10 cellular contexts compared by ENCODE assay signal in genomic region chr10:63173468-63174227, GRCh38. TPM values are rescaled to one million over a fixed set of nuclear protein-coding genes. Genes with fewer than 3 reads are reported as not detected.
DNase-seq lines count a peak whose midpoint lies in the region; ATAC-seq and TF ChIP-seq lines count a peak whose summit lies in the region.
"Had no signal": no experiment of that assay in that cellular context is flagged by ENCODE, and none has a peak within 500 bp of the region (broad histone marks: within the 10 kb centered on the region; RNA-seq: fewer than 3 reads in every experiment).

No MANE protein-coding gene starts in this region.

- no peak overlapping the region for H2AFZ ChIP-seq in OCI-LY3 (ENCODE audit: low read depth, low read length)

- H3K27ac ChIP-seq in right cardiac atrium (ENCODE audit: low read length) = no peak overlapping the region
- peak overlapping the region; percentile 94 for H3K27ac ChIP-seq in OCI-LY3 (ENCODE audit: low read length)
- H3K27ac ChIP-seq: BLaER1 had no signal

- no peaks in the 10 kb centered on the region for H3K27me3 ChIP-seq in right cardiac atrium (ENCODE audit: control insufficient read depth, insufficient read depth)
- H3K27me3 ChIP-seq in OCI-LY3 (ENCODE audit: low read depth, low read length) = no peaks in the 10 kb centered on the region
- H3K27me3 ChIP-seq: BLaER1 had no signal

- peak; percentile 43 for ATAC-seq in Right ventricle myocardium inferior
- ATAC-seq in right cardiac atrium = no peak
- peak; percentile 97 for ATAC-seq in HG02840 (IDR thresholded peaks at IDR 0.05; ENCODE audit: low FRiP score, unreplicated experiment)
- ATAC-seq: K562 had no signal

- peak overlapping the region; percentile 82 for H3K4me2 ChIP-seq in OCI-LY3 (ENCODE audit: low read length)
- H3K4me2 ChIP-seq: BLaER1 had no signal

- intact Hi-C loops in Right ventricle myocardium inferior (cut with DNase I) (no loop called here), right cardiac atrium (cut with DNase I) (loop anchor here in 1 of 4 donors (10.0 kb wide), 1 partner anchor 451 kb away; no protein-coding TSS in a partner anchor)

- peaks cover 78% of the 10 kb centered on the region for H3K36me3 Mint-ChIP-seq in stimulated activated naive CD8-positive, alpha-beta T cell treated with anti-CD3 and anti-CD28 coated beads, Interleukin-15, Interleukin-2, amounts not matched to agents 100 ng/mL and 50 ng/mL, for 24 hours (ENCODE audit: low read depth)

- TF ChIP-seq CTCF in OCI-LY3 (IDR thresholded peaks at IDR 0.05; ENCODE audit: low read depth, low read length) = no peak

- H4K20me1 ChIP-seq in OCI-LY3 (ENCODE audit: insufficient read depth, low read length) = 0 out of 2 replicates have a peak, but pooled peaks cover 4% of the 10 kb centered on the region

- peaks cover 69% of the 10 kb centered on the region for H3K4me1 Mint-ChIP-seq in stimulated activated naive CD8-positive, alpha-beta T cell treated with anti-CD3 and anti-CD28 coated beads, Interleukin-15, Interleukin-2, amounts not matched to agents 100 ng/mL and 50 ng/mL, for 24 hours (ENCODE audit: low read depth)

- H3K9ac ChIP-seq in OCI-LY3 (ENCODE audit: low read length) = peak overlapping the region; percentile 54; the same call in 1 of the 2 replicates
- H3K9ac ChIP-seq: BLaER1 had no signal

- H3K9me3 Mint-ChIP-seq in stimulated activated naive CD8-positive, alpha-beta T cell treated with anti-CD3 and anti-CD28 coated beads, Interleukin-15, Interleukin-2, amounts not matched to agents 100 ng/mL and 50 ng/mL, for 24 hours = no peaks in the 10 kb centered on the region

- H3K4me3 Mint-ChIP-seq in stimulated activated naive CD8-positive, alpha-beta T cell treated with anti-CD3 and anti-CD28 coated beads, Interleukin-15, Interleukin-2, amounts not matched to agents 100 ng/mL and 50 ng/mL, for 24 hours = peak overlapping the region; percentile 59

- DNase-seq in Right ventricle myocardium inferior (ENCODE audit: missing footprints) (no peak), right cardiac atrium (no peak), DMS79 (lab: John Stamatoyannopoulos, UW) (no peak), NCI-H2227 treated with DMSO at 0.1 percent for 48 hours (lab: John Stamatoyannopoulos, UW) (no peak)
- no peak for DNase-seq in stimulated activated naive CD4-positive, alpha-beta T cell (lab: John Stamatoyannopoulos, UW)

- peaks cover 3% of the 10 kb centered on the region for H3K4me1 ChIP-seq in right cardiac atrium (ENCODE audit: control insufficient read depth, insufficient read depth, low read length)
- peaks cover 63% of the 10 kb centered on the region for H3K4me1 ChIP-seq in OCI-LY3 (ENCODE audit: low read length)

- no peaks in the 10 kb centered on the region for H3K27me3 Mint-ChIP-seq in stimulated activated naive CD8-positive, alpha-beta T cell treated with anti-CD3 and anti-CD28 coated beads, Interleukin-15, Interleukin-2, amounts not matched to agents 100 ng/mL and 50 ng/mL, for 24 hours

- peaks cover 23% of the 10 kb centered on the region for H3K79me2 ChIP-seq in OCI-LY3 (ENCODE audit: low read length)

- WGBS in right cardiac atrium = 98% methylated on average over 1 of the region's 1 CpG

- H3K4me3 ChIP-seq in right cardiac atrium (ENCODE audit: low read length) (no peak overlapping the region), OCI-LY3 (ENCODE audit: low read length) (peak overlapping the region; percentile 25; the same call in 1 of the 2 replicates)
- H3K4me3 ChIP-seq: BLaER1, K562 had no signal

- H3K27ac Mint-ChIP-seq in stimulated activated naive CD8-positive, alpha-beta T cell treated with anti-CD3 and anti-CD28 coated beads, Interleukin-15, Interleukin-2, amounts not matched to agents 100 ng/mL and 50 ng/mL, for 24 hours = peak overlapping the region; percentile 87

- H3K36me3 ChIP-seq in OCI-LY3 (replicated peaks; ENCODE audit: low read depth, low read length) = peaks cover 53% of the 10 kb centered on the region

- H3K9me3 ChIP-seq in right cardiac atrium (ENCODE audit: control insufficient read depth, low read length) (no peaks in the 10 kb centered on the region), OCI-LY3 (ENCODE audit: insufficient read depth, low read length) (no peaks in the 10 kb centered on the region)
- H3K9me3 ChIP-seq: BLaER1 had no signal

RNA-seq across cellular contexts. Expression of gene NRBF2, which starts 40.5 kb away (rescaled TPM):
- total RNA-seq in Right ventricle myocardium inferior (10.4 TPM), right cardiac atrium (10 to 100 TPM in 3 of 4 donors, 1 to 10 TPM in 1; 8.3 to 13.4 (median 10.5) TPM)
- polyA plus RNA-seq in right cardiac atrium = 7.5 TPM

Comparison
In these comparisons a context has a peak if more than half of its experiments do, and no peak if none do; other contexts are left out.
1. ATAC-seq: peak in Right ventricle myocardium inferior (single experiment) and HG02840 (single experiment); none in right cardiac atrium (0 of 2).